Comparison of ENCODE assay signal across 13 cellular contexts in genomic region chr20:560680-561079, GRCh38. TPM values are rescaled to one million over a fixed set of nuclear protein-coding genes. Genes with fewer than 3 reads are reported as not detected.
"Had no signal": no experiment of that assay in that cellular context is flagged by ENCODE, and none has a peak within 500 bp of the region (broad histone marks: within the 10 kb centered on the region; RNA-seq: fewer than 3 reads in every experiment).

No MANE protein-coding gene starts in this region.

- H3K4me1 ChIP-seq: vagina had no signal

- DNase-seq: activated CD4-positive, alpha-beta T cell treated with anti-CD3 and anti-CD28 coated beads for 4 hours; activated CD8-positive, alpha-beta T cell treated with anti-CD3 and anti-CD28 coated beads, Interleukin-2, amount 10 ng/mL, durations not matched to agents 7 days and 5 days; activated naive CD4-positive, alpha-beta T cell treated with anti-CD3 and anti-CD28 coated beads for 36 hours; effector memory CD4-positive, alpha-beta T cell; mesendoderm; retina; stimulated activated naive B cell treated with anti-CD40 and anti-IgM and Interleukin-4, amounts not matched to agents 10 μg/mL and 1 μg/mL and 100 μg/mL, for 72 hours had no signal

- H3K4me2 ChIP-seq: smooth muscle cell had no signal

- ATAC-seq: activated CD8-positive, alpha-beta T cell treated with anti-CD3 and anti-CD28 coated beads, Interleukin-2, amount 10 ng/mL, durations not matched to agents 7 days and 5 days; stimulated activated naive B cell treated with anti-CD40 and anti-IgM and Interleukin-4, amounts not matched to agents 10 μg/mL and 1 μg/mL and 100 μg/mL, for 72 hours had no signal

- H3K4me3 ChIP-seq: smooth muscle cell, tibial nerve, vagina had no signal

- H3K9me3 ChIP-seq: tibial nerve, vagina had no signal

- H3K27ac ChIP-seq: epithelial cell of prostate, tibial nerve, vagina had no signal

- H3K36me3 ChIP-seq: tibial nerve, vagina had no signal

RNA-seq across cellular contexts. Expression of gene TCF15, which starts 49.4 kb away (rescaled TPM):
- total RNA-seq: activated CD8-positive, alpha-beta T cell treated with anti-CD3 and anti-CD28 coated beads, Interleukin-2, amount 10 ng/mL, durations not matched to agents 7 days and 5 days; activated naive CD4-positive, alpha-beta T cell treated with anti-CD3 and anti-CD28 coated beads for 36 hours; liver; osteocyte; smooth muscle cell; vagina had no signal
